ENCODE assay signal across 11 cellular contexts in the genomic region with DNA sequence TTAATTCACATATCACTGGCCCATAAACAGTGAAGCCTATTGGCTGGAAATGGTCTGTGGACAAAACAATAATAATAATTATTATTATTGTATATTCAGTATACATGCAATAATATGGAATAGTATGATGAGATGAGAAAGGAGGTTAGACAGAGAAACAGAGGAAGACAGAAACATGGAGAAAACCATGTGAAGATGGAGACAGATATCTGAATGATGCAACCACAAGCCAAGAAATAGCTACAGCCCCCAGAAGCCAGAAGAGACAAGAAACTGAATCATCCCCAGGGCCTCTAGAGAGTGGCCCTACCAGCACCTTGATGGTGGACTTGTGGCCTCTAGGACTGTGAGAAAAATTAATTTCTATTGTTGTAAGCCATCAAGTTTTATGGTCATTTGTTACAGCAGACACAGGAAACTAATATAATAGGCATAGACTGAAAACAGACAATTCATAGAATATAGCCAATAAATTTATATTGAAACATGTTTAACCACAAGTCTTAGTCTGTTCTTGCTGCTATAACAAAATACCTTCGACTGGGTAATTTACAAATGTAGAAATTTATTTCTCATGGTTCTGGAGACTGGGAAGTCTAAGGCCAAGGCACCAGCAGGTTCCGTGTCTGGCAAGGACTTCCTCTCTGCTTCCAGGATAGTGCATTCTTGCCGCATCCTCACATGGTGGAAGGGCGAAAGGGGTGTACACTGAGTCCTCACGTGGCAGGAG. TPM values are rescaled to one million over a fixed set of nuclear protein-coding genes. Genes with fewer than 3 reads are reported as not detected.
"Had no signal": no experiment of that assay in that cellular context is flagged by ENCODE, and none has a peak within 500 bp of the region (broad histone marks: within the 10 kb centered on the region; RNA-seq: fewer than 3 reads in every experiment).

No MANE protein-coding gene starts in this region.

- H3K4me2 ChIP-seq: GM23338 had no signal

- H3K27ac ChIP-seq: GM23248 had no signal

- H3K9me3 ChIP-seq: HAP-1 had no signal

- FAIRE-seq: H1, H54 had no signal

- H3K36me3 ChIP-seq: HAP-1 had no signal

- H3K4me3 ChIP-seq: GM23248, GM23338, HAP-1 had no signal

- DNase-seq: GM23248, GOT3, H7, H9, HCEC 1CT, HFFc6 had no signal

- H3K9ac ChIP-seq: GM23248 had no signal

- ATAC-seq: GM23338, HCT116 had no signal

- H2AFZ ChIP-seq: GM23248, GM23338 had no signal

RNA-seq across cellular contexts. Expression of a gene that starts 31.6 kb away (rescaled TPM):
- total RNA-seq: GM23248 had no signal
- polyA plus RNA-seq: GM23248 had no signal
